ENCODE assay signal across 10 cellular contexts in genomic region chr17:4553669-4554068, GRCh38. TPM values are rescaled to one million over a fixed set of nuclear protein-coding genes. Genes with fewer than 3 reads are reported as not detected.
A peak's percentile ranks its signal among the peaks of the same experiment; 100 is the strongest.
DNase-seq lines count a peak whose midpoint lies in the region; ATAC-seq and TF ChIP-seq lines count a peak whose summit lies in the region.
"Had no signal": no experiment of that assay in that cellular context is flagged by ENCODE, and none has a peak within 500 bp of the region (broad histone marks: within the 10 kb centered on the region; RNA-seq: fewer than 3 reads in every experiment).

No MANE protein-coding gene starts in this region.

- H3K4me1 ChIP-seq in iPS-18a (ENCODE audit: control insufficient read depth, low read depth, low read length) (peaks cover 13% of the 10 kb centered on the region), upper lobe of right lung (peaks cover 16% of the 10 kb centered on the region)

- POLR2A ChIA-PET in activated B cell treated with CpG ODN at 0.5 μM for 24 hours (lab: Charles Lee), result interaction anchor here (1.0 to 2.3 kb wide), 3 partner anchors 9 to 410 kb away, joined by 3 to 13 read pairs (median 4); partner anchors contain the start of genes CYB5D2 and ZZEF1

- H3K27ac ChIP-seq in iPS-18a (ENCODE audit: low read length), result no peak overlapping the region
- no peak overlapping the region for H3K27ac ChIP-seq in upper lobe of right lung

- peak; percentile 24 for DNase-seq in Right ventricle myocardium superior
- DNase-seq in cardiac septum (ENCODE audit: low spot score), result no peak
- no peak for DNase-seq in activated B cell treated with CpG ODN at 0.5 μM for 24 hours
- peak; percentile 57 for DNase-seq in upper lobe of right lung
- no peak for DNase-seq in effector CD4-positive, alpha-beta T cell
- DNase-seq: DMS79 had no signal

- peak overlapping the region; percentile 90 for H3K9ac ChIP-seq in iPS-18a (ENCODE audit: low read length)

- ATAC-seq in Right ventricle myocardium superior (ENCODE audit: poor library complexity) (no peak), activated B cell treated with CpG ODN at 0.5 μM for 24 hours (ENCODE audit: low read depth) (no peak), upper lobe of right lung (no peak), GM21423 (IDR thresholded peaks at IDR 0.05; ENCODE audit: unreplicated experiment) (no peak), GM19467 (IDR thresholded peaks at IDR 0.05; ENCODE audit: unreplicated experiment) (no peak)

- peaks cover 51% of the 10 kb centered on the region for H3K36me3 Mint-ChIP-seq in activated B cell treated with CpG ODN at 0.5 μM for 24 hours (ENCODE audit: low read depth)

- H3K4me3 Mint-ChIP-seq in activated B cell treated with CpG ODN at 0.5 μM for 24 hours, result peak overlapping the region; percentile 96

- H3K4me3 ChIP-seq in iPS-18a (ENCODE audit: low read length) (peak overlapping the region; percentile 93), upper lobe of right lung (peak overlapping the region; percentile 84)

- no peak for TF ChIP-seq CTCF in activated B cell treated with CpG ODN at 0.5 μM for 24 hours (IDR thresholded peaks at IDR 0.05)
- TF ChIP-seq CTCF in upper lobe of right lung (IDR thresholded peaks at IDR 0.05), result no peak

- no peaks in the 10 kb centered on the region for H3K27me3 Mint-ChIP-seq in activated B cell treated with CpG ODN at 0.5 μM for 24 hours

- H3K9me3 ChIP-seq in iPS-18a (ENCODE audit: control insufficient read depth, low read depth, low read length), result no peaks in the 10 kb centered on the region
- no peaks in the 10 kb centered on the region for H3K9me3 ChIP-seq in upper lobe of right lung

- no peaks in the 10 kb centered on the region for H3K27me3 ChIP-seq in iPS-18a (ENCODE audit: control insufficient read depth, insufficient read depth, low read length)
- H3K27me3 ChIP-seq in upper lobe of right lung, result no peaks in the 10 kb centered on the region

- H3K4me1 Mint-ChIP-seq in activated B cell treated with CpG ODN at 0.5 μM for 24 hours, result peaks cover 28% of the 10 kb centered on the region

- H3K36me3 ChIP-seq in iPS-18a (ENCODE audit: control insufficient read depth, low read depth, low read length) (peaks cover 50% of the 10 kb centered on the region), upper lobe of right lung (peaks cover 50% of the 10 kb centered on the region)

- H3K27ac Mint-ChIP-seq in activated B cell treated with CpG ODN at 0.5 μM for 24 hours, result no peak overlapping the region

- CTCF ChIA-PET in activated B cell treated with CpG ODN at 0.5 μM for 24 hours (lab: Charles Lee), result interaction anchor here (1.7 to 2.7 kb wide), 3 partner anchors 11 to 14 kb away, joined by 6 to 12 read pairs (median 9); no protein-coding TSS in a partner anchor

- intact Hi-C loops in Right ventricle myocardium superior (cut with DNase I), result loop anchor here (5.0 kb wide), 1 partner anchor 131 kb away; no protein-coding TSS in a partner anchor
- intact Hi-C loops in cardiac septum (cut with DNase I), result no loop called here
- intact Hi-C loops in activated B cell treated with CpG ODN at 0.5 μM for 24 hours (cut with micrococcal nuclease), result loop anchor here (2.0 kb wide), 1 partner anchor 157 kb away; the partner anchor contains the start of gene ARRB2
- intact Hi-C loops in upper lobe of right lung (cut with DNase I), result no loop called here

- H3K9me3 Mint-ChIP-seq in activated B cell treated with CpG ODN at 0.5 μM for 24 hours, result no peaks in the 10 kb centered on the region

RNA-seq across cellular contexts. Expression of gene MYBBP1A, which starts 1.5 kb away (rescaled TPM):
- total RNA-seq in Right ventricle myocardium superior (18.8 TPM), cardiac septum (26.1 TPM), activated B cell treated with CpG ODN at 0.5 μM for 24 hours (90.3 and 108 TPM in 2 replicates), upper lobe of right lung (46.7 TPM)

RNA-seq across cellular contexts. Expression of gene GGT6, which starts 6.7 kb away (rescaled TPM):
- total RNA-seq in Right ventricle myocardium superior (not detected), cardiac septum (not detected), activated B cell treated with CpG ODN at 0.5 μM for 24 hours (not detected in 2 replicates), upper lobe of right lung (5.6 TPM)
- total RNA-seq: frontal cortex had no signal

RNA-seq across cellular contexts. Expression of gene SMTNL2, which starts 30.7 kb away (rescaled TPM):
- total RNA-seq in Right ventricle myocardium superior (40.4 TPM), cardiac septum (8.1 TPM), activated B cell treated with CpG ODN at 0.5 μM for 24 hours (not detected in 2 replicates), upper lobe of right lung (2.7 TPM)

RNA-seq across cellular contexts. Expression of gene SPNS2, which starts 55.0 kb away (rescaled TPM):
- total RNA-seq in Right ventricle myocardium superior, result 10.4 TPM
- total RNA-seq in cardiac septum, result 10.3 TPM
- 0.38 TPM in 1 of 2 replicates, not detected in the other for total RNA-seq in activated B cell treated with CpG ODN at 0.5 μM for 24 hours
- 67.0 TPM for total RNA-seq in upper lobe of right lung

Comparison
In these comparisons a context has a peak if more than half of its experiments do, and no peak if none do; other contexts are left out.
1. DNase-seq: peak in Right ventricle myocardium superior (single experiment) and upper lobe of right lung (single experiment); none in cardiac septum (single experiment), activated B cell treated with CpG ODN at 0.5 μM for 24 hours (single experiment) and effector CD4-positive, alpha-beta T cell (single experiment).
2. intact Hi-C loops: an anchor here in Right ventricle myocardium superior (5.0 kb wide) and activated B cell treated with CpG ODN at 0.5 μM for 24 hours (2.0 kb wide); none called in cardiac septum and upper lobe of right lung.